Comparison of ENCODE assay signal across 20 cellular contexts in the genomic region with DNA sequence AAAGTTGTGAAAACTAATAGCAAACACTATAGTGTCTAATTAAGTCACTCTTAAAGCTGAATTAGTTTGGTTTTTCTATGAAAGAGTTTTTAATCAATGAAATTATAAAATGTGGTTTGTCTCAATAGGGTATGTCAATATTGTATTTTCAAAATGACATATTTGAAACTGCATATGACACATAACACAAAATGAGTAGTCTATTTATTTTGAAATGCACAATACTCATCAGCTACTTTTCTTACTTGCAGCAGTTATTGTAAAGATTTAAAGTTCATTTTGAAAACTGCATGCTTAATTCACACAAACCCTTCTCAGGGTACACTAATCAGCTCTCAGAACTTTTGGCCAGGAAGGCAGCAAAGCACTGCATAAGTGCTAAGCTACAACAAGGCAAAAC. TPM values are rescaled to one million over a fixed set of nuclear protein-coding genes. Genes with fewer than 3 reads are reported as not detected.
"Had no signal": no experiment of that assay in that cellular context is flagged by ENCODE, and none has a peak within 500 bp of the region (broad histone marks: within the 10 kb centered on the region; RNA-seq: fewer than 3 reads in every experiment).

No MANE protein-coding gene starts in this region.

- DNase-seq: KBM-7, MV-4-11, NCI-H1048, NCI-H1105, NCI-H1417, NCI-H1436 treated with DMSO at 0.1 percent for 48 hours, NCI-H1694, NCI-H187 treated with DMSO at 0.1 percent for 48 hours, NCI-H2029 treated with DMSO at 0.1 percent for 48 hours, NCI-H2171 treated with DMSO at 0.1 percent for 48 hours, NCI-H345, NCI-H524, NCI-H526 treated with DMSO at 0.1 percent for 48 hours, NCI-H774, Right ventricle myocardium superior, RPMI8226, SK-N-SH had no signal

- H3K9ac ChIP-seq: SK-N-SH had no signal

- FAIRE-seq: RCC 7860 had no signal

- H3K9me3 ChIP-seq: SK-N-SH had no signal

RNA-seq across cellular contexts. Expression of a gene that starts 21.2 kb away (rescaled TPM):
- total RNA-seq: HT-29, LHCN-M2 had no signal
